ENCODE assay signal across 9 cellular contexts in the genomic region with DNA sequence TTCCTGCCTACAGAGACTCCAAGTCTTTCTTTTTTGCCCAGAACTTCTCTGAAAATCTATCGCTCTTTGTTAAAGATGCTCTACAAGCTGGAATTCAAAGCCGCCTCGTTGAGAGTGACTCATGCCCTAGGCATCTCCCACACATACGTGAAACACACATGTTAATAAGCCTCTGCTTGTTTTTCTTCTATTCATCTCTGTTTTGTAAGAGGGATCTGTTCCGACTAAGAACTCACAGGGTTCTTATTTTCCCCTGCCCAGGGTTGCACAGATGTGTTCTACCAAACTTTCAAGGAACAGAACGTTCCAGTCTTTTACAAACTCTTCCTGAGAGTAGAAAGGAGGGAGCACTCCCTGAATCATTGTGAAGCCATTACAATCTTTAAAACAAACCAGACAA. TPM values are rescaled to one million over a fixed set of nuclear protein-coding genes. Genes with fewer than 3 reads are reported as not detected.
DNase-seq lines count a peak whose midpoint lies in the region; ATAC-seq and TF ChIP-seq lines count a peak whose summit lies in the region.
"Had no signal": no experiment of that assay in that cellular context is flagged by ENCODE, and none has a peak within 500 bp of the region (broad histone marks: within the 10 kb centered on the region; RNA-seq: fewer than 3 reads in every experiment).

No MANE protein-coding gene starts in this region.

- no peaks in the 10 kb centered on the region for H3K27me3 ChIP-seq in body of pancreas

- in situ Hi-C loops in G401 (cut with HindIII; ENCODE audit: low sequenced_read_pairs) = no loop called here

- H3K4me3 ChIP-seq in body of pancreas = no peak overlapping the region

- no peak for TF ChIP-seq CTCF in body of pancreas (IDR thresholded peaks at IDR 0.05)

- H3K36me3 ChIP-seq in body of pancreas (replicated peaks in 1 of 2; ENCODE audit: insufficient read depth in 1 of 2, low read depth in 2 of 2) = no peaks in the 10 kb centered on the region

- WGBS in body of pancreas, 2 donors = 51 to 64% methylated on average over 6 of the region's 6 CpGs

- H3K4me1 ChIP-seq in body of pancreas = peaks cover 6% of the 10 kb centered on the region

- intact Hi-C loops in body of pancreas (cut with DNase I) = no loop called here

- H3K9me3 ChIP-seq in body of pancreas = no peaks in the 10 kb centered on the region

- ATAC-seq in body of pancreas (peak; percentile 69), GM21447 (IDR thresholded peaks at IDR 0.05; ENCODE audit: unreplicated experiment) (no peak)

- TF ChIP-seq POLR2A in body of pancreas (IDR thresholded peaks at IDR 0.05) = no peak

- peak overlapping the region in 1 of 4 donors; percentile 51 for H3K27ac ChIP-seq in body of pancreas

- DNase-seq in HPDE6-E6E7 (ENCODE audit: extremely low spot score) (peak; percentile 27), body of pancreas (peak in 2 of 4 donors; percentile 34 to 37), inferior parietal cortex (ENCODE audit: extremely low spot score) (peak; percentile 27), superior temporal gyrus (ENCODE audit: extremely low spot score) (peak; percentile 53), G401 (ENCODE audit: low spot score) (no peak)
- no peak for DNase-seq in stimulated activated CD8-positive, alpha-beta memory T cell treated with anti-CD3 and anti-CD28 coated beads, Interleukin-4, amount 100 ng/mL, for 48 hours
- DNase-seq in activated effector memory CD4-positive, alpha-beta T cell treated with Interleukin-2 at 50 U/mL for 16 hours = no peak
- DNase-seq: effector memory CD4-positive, alpha-beta T cell had no signal

RNA-seq across cellular contexts. Expression of a gene that starts 55.5 kb away (rescaled TPM):
- 10 to 100 TPM in 1 of 2 donors, 1 to 10 TPM in 1; 9.2 to 14.5 TPM for total RNA-seq in body of pancreas
- total RNA-seq in G401 (2014; rRNA removed; shearing (Covaris generic)) = 22.8 and 44.3 TPM in 2 replicates

Comparison
In these comparisons a context has a peak if more than half of its experiments do, and no peak if none do; other contexts are left out.
1. DNase-seq: peak in HPDE6-E6E7 (single experiment), inferior parietal cortex (single experiment) and superior temporal gyrus (single experiment); none in stimulated activated CD8-positive, alpha-beta memory T cell treated with anti-CD3 and anti-CD28 coated beads, Interleukin-4, amount 100 ng/mL, for 48 hours (single experiment), G401 (single experiment) and activated effector memory CD4-positive, alpha-beta T cell treated with Interleukin-2 at 50 U/mL for 16 hours (single experiment).